In genomic region chr19:46953955-46954501, GRCh38 we compare ENCODE assay signal across 9 cellular contexts.
DNase-seq lines count a peak whose midpoint lies in the region; TF ChIP-seq lines count a peak whose summit lies in the region.
"Had no signal": no experiment of that assay in that cellular context is flagged by ENCODE, and none has a peak within 500 bp of the region (broad histone marks: within the 10 kb centered on the region; RNA-seq: fewer than 3 reads in every experiment).

No MANE protein-coding gene starts in this region.

- H3K36me3 ChIP-seq in effector memory CD4-positive, alpha-beta T cell (ENCODE audit: control insufficient read depth, insufficient read depth, low read length), result no peaks in the 10 kb centered on the region

- peak overlapping the region; percentile 64 for H3K27ac ChIP-seq in effector memory CD4-positive, alpha-beta T cell (ENCODE audit: insufficient read depth, low read length, poor library complexity, severe bottlenecking)
- peak overlapping the region in 18 of 21 experiments; percentile 1 to 95 (median 64) for H3K27ac ChIP-seq in skin epidermis

- H3K9me3 Mint-ChIP-seq in HFFc6, result no peaks in the 10 kb centered on the region

- peaks cover 86% of the 10 kb centered on the region for H3K4me1 Mint-ChIP-seq in HFFc6 (ENCODE audit: low read depth)

- H3K27me3 Mint-ChIP-seq in HFFc6 (ENCODE audit: insufficient read depth), result no peaks in the 10 kb centered on the region; the same call in 1 of the 2 replicates

- H3K4me3 Mint-ChIP-seq in HFFc6, result no peak overlapping the region

- peaks cover 47% of the 10 kb centered on the region for H3K4me1 ChIP-seq in effector memory CD4-positive, alpha-beta T cell (ENCODE audit: control insufficient read depth, insufficient read depth, low read length, poor library complexity, severe bottlenecking)

- DNase-seq in HFFc6 (no peak), RPMI7951 (ENCODE audit: low read depth) (peak; percentile 31), iPS-NIHi7 (ENCODE audit: extremely low spot score) (no peak), NCI-H2196 treated with DMSO at 0.1 percent for 48 hours (lab: John Stamatoyannopoulos, UW; ENCODE audit: unreplicated experiment) (no peak), anterior cingulate cortex (lab: John Stamatoyannopoulos, UW) (no peak)
- DNase-seq in effector memory CD4-positive, alpha-beta T cell, result no peak
- DNase-seq: NCI-H1436 treated with DMSO at 0.1 percent for 48 hours, PC-9 had no signal

- H3K36me3 Mint-ChIP-seq in HFFc6 (ENCODE audit: low read depth), result peaks cover 32% of the 10 kb centered on the region

- peak overlapping the region; percentile 91 for H3K27ac Mint-ChIP-seq in HFFc6

- H3K4me3 ChIP-seq in effector memory CD4-positive, alpha-beta T cell (ENCODE audit: insufficient read depth, low read depth, low read length, poor library complexity, severe bottlenecking), result no peak overlapping the region
- H3K4me3 ChIP-seq in skin epidermis, result no peak overlapping the region
- H3K4me3 ChIP-seq: PC-9 had no signal

- H3K27me3 ChIP-seq in effector memory CD4-positive, alpha-beta T cell (replicated peaks; ENCODE audit: control insufficient read depth, insufficient read depth, low read length, poor library complexity, severe bottlenecking), result no peaks in the 10 kb centered on the region

- no peak for TF ChIP-seq CTCF in HFFc6 (IDR thresholded peaks at IDR 0.05)

- no peaks in the 10 kb centered on the region for H3K9me3 ChIP-seq in effector memory CD4-positive, alpha-beta T cell (ENCODE audit: control insufficient read depth, low read length)
